Comparison of ENCODE assay signal across 8 cellular contexts in the genomic region with DNA sequence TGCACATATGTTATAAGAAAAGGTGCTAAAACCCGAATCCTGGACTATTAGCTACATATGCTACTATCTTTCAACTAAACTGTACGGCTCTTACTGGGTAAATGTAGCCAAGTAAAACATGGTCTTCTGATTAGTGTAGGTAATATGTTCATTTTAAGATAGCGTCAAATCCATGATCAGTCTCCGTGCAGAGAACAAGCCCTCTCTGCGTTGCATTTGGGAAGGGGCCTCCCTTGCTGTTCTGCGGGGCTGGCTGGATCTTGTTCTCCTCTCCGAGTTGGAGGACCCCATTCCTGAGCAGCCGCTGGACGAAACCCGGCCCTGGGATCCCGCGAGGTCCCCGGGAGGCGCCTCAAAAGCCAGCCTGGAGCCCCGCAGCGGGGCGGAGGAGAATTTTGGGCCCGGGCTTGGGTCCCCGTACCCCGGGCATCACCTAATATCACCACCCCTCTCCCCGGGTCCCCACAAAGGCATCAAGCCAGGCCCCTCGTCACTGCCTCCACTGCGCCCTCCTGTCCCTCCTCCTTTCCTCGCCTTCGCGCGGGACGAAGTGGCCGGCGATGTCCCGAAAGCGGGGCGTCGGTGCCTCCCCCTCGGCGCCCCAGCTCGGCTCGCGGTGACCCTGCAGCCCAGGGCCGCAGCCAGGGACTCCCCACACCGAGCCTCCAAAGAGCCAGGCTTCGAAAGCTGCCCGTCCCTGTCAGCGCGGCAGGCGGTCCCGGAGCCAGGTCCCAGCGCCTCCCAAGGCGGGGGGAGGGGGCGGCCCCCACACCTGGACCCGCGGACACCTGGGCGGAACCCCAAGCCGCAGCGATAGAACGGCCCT. TPM values are rescaled to one million over a fixed set of nuclear protein-coding genes. Genes with fewer than 3 reads are reported as not detected.
DNase-seq lines count a peak whose midpoint lies in the region; TF ChIP-seq lines count a peak whose summit lies in the region.

No MANE protein-coding gene starts in this region.

- H3K4me1 Mint-ChIP-seq in IgD-negative memory B cell (peaks cover 0 to 6% (median 3%) of the 10 kb centered on the region in 3 donors), nephron (peaks cover 5% of the 10 kb centered on the region)

- H3K36me3 Mint-ChIP-seq in IgD-negative memory B cell (peaks cover 5% of the 10 kb centered on the region), nephron (ENCODE audit: low read depth) (no peaks in the 10 kb centered on the region)

- H3K9me3 Mint-ChIP-seq in IgD-negative memory B cell (no peaks in the 10 kb centered on the region), nephron (no peaks in the 10 kb centered on the region)

- TF ChIP-seq CTCF in epithelial cell of esophagus (IDR thresholded peaks at IDR 0.05; ENCODE audit: insufficient read depth, low read depth, low read length, missing control alignments) (no peak), nephron (IDR thresholded peaks at IDR 0.05; ENCODE audit: unreplicated experiment in 3 of 3) (no peak)

- H3K4me3 Mint-ChIP-seq in IgD-negative memory B cell (peak overlapping the region in 3 of 4 donors; percentile 2 to 89 (median 12)), nephron (peak overlapping the region; percentile 66 to 89 (median 88))

- in situ Hi-C loops in KBM-7 (cut with MboI; ENCODE audit: low pct_unique_long_range_greater_than_20kb, low sequenced_read_pairs), result loop anchor here (25.0 kb wide), 1 partner anchor 658 kb away; no protein-coding TSS in a partner anchor

- H3K27ac Mint-ChIP-seq in IgD-negative memory B cell, result peak overlapping the region in 1 of 3 donors; percentile 29
- H3K27ac Mint-ChIP-seq in nephron, result no peak overlapping the region

- DNase-seq in AG20443 (ENCODE audit: low spot score) (peak; percentile 33), epithelial cell of esophagus (ENCODE audit: low read depth) (no peak), NCI-H2196 (lab: John Stamatoyannopoulos, UW; ENCODE audit: unreplicated experiment) (no peak), KBM-7 (no peak), NCI-H446 (lab: John Stamatoyannopoulos, UW) (no peak), 8988T (no peak)

- peak overlapping the region; percentile 45 for H3K4me3 ChIP-seq in epithelial cell of esophagus (ENCODE audit: low read length)

- H3K27me3 Mint-ChIP-seq in IgD-negative memory B cell, result peaks cover 29% of the 10 kb centered on the region
- peaks cover 77% of the 10 kb centered on the region for H3K27me3 Mint-ChIP-seq in nephron (ENCODE audit: low read depth)

RNA-seq across cellular contexts. Expression of a gene that starts 54.5 kb away (rescaled TPM):
- 26.6 TPM for polyA plus RNA-seq in IgD-negative memory B cell
